In genomic region chr2:148817210-148817708, GRCh38 we compare ENCODE assay signal across 10 cellular contexts.
A peak's percentile ranks its signal among the peaks of the same experiment; 100 is the strongest.
DNase-seq lines count a peak whose midpoint lies in the region; ATAC-seq and TF ChIP-seq lines count a peak whose summit lies in the region.
"Had no signal": no experiment of that assay in that cellular context is flagged by ENCODE, and none has a peak within 500 bp of the region (broad histone marks: within the 10 kb centered on the region; RNA-seq: fewer than 3 reads in every experiment).

No MANE protein-coding gene starts in this region.

- H3K27ac ChIP-seq in DOHH2 (ENCODE audit: low read depth, low read length) (no peak overlapping the region), coronary artery (no peak overlapping the region)

- H3K27me3 ChIP-seq in DOHH2 (ENCODE audit: control insufficient read depth, low read length) (peaks cover 16% of the 10 kb centered on the region), neuron (ENCODE audit: insufficient read depth, low read length) (no peaks in the 10 kb centered on the region)

- H3K9me3 ChIP-seq in DOHH2 (ENCODE audit: control insufficient read depth, insufficient read depth, low read length) (no peaks in the 10 kb centered on the region), neuron (ENCODE audit: low read length) (no peaks in the 10 kb centered on the region)

- H3F3A ChIP-seq in DOHH2 (ENCODE audit: control insufficient read depth, insufficient read depth), result no peaks in the 10 kb centered on the region

- H3K4me2 ChIP-seq in DOHH2 (ENCODE audit: low read length), result peak overlapping the region; percentile 42

- ATAC-seq in GM19035 (IDR thresholded peaks at IDR 0.05; ENCODE audit: unreplicated experiment) (no peak), HG02885 (IDR thresholded peaks at IDR 0.05; ENCODE audit: poor library complexity, unreplicated experiment) (no peak), HG03139 (IDR thresholded peaks at IDR 0.05; ENCODE audit: unreplicated experiment) (no peak)

- no peaks in the 10 kb centered on the region for H3K9me2 ChIP-seq in DOHH2 (replicated peaks; ENCODE audit: control insufficient read depth, low read length)

- no peaks in the 10 kb centered on the region for H4K20me1 ChIP-seq in DOHH2 (ENCODE audit: control insufficient read depth, insufficient read depth, low read depth, low read length)

- TF ChIP-seq CTCF in DOHH2 (IDR thresholded peaks at IDR 0.05; ENCODE audit: low read depth, low read length, poor library complexity, severe bottlenecking) (no peak), coronary artery (IDR thresholded peaks at IDR 0.05) (no peak)

- H3K4me3 ChIP-seq in DOHH2 (ENCODE audit: low read length) (0 out of 2 replicates have a peak overlapping the region, but pooled peaks have one; percentile 17), coronary artery (peak overlapping the region; percentile 60), neuron (ENCODE audit: low read length) (peak overlapping the region; percentile 50)

- DNase-seq in NCI-H748 (lab: John Stamatoyannopoulos, UW; ENCODE audit: unreplicated experiment), result peak; percentile 53
- no peak for DNase-seq in coronary artery (ENCODE audit: low spot score)
- no peak for DNase-seq in activated gamma-delta T cell treated with Interleukin-2 at 50 U/mL for 16 hours
- DNase-seq: small intestine, SW 1271 had no signal

- H3K79me2 ChIP-seq in DOHH2 (ENCODE audit: control insufficient read depth, low read length), result no peaks in the 10 kb centered on the region

- peak overlapping the region; percentile 94 for H2AFZ ChIP-seq in neuron (ENCODE audit: low read depth, low read length)

- no peaks in the 10 kb centered on the region for H3K36me3 ChIP-seq in DOHH2 (ENCODE audit: control insufficient read depth, low read length)
- H3K36me3 ChIP-seq in neuron (ENCODE audit: insufficient read depth, low read length), result no peaks in the 10 kb centered on the region

- peaks cover 13% of the 10 kb centered on the region for H3K4me1 ChIP-seq in DOHH2 (ENCODE audit: control insufficient read depth, low read length)
- peaks cover 5% of the 10 kb centered on the region for H3K4me1 ChIP-seq in neuron (ENCODE audit: insufficient read depth, low read length)
